Comparison of ENCODE assay signal across 8 cellular contexts in genomic region chr15:49876401-49877038, GRCh38.
DNase-seq lines count a peak whose midpoint lies in the region; ATAC-seq and TF ChIP-seq lines count a peak whose summit lies in the region.

No MANE protein-coding gene starts in this region.

- TF ChIP-seq CTCF in GM12873 (IDR thresholded peaks at IDR 0.05; ENCODE audit: insufficient read depth, low read depth, low read length, missing control alignments) (peak; percentile 55), RWPE2 (IDR thresholded peaks at IDR 0.05; ENCODE audit: poor library complexity, severe bottlenecking) (peak; percentile 9)

- DNase-seq in RWPE2 (ENCODE audit: low spot score), result no peak
- DNase-seq in left ventricle myocardium superior, result no peak
- DNase-seq in sciatic nerve (ENCODE audit: low spot score), result no peak
- no peak for DNase-seq in NCI-H1092 treated with DMSO at 0.1 percent for 48 hours (lab: John Stamatoyannopoulos, UW)
- DNase-seq in NCI-H2107 (lab: John Stamatoyannopoulos, UW), result no peak
- DNase-seq in activated CD4-positive, alpha-beta T cell treated with anti-CD3 and anti-CD28 coated beads, Interleukin-2, amount 50 U/mL, for 48 hours, result no peak

- H3K4me1 ChIP-seq in RWPE2 (ENCODE audit: insufficient read depth, poor library complexity, severe bottlenecking), result no peaks in the 10 kb centered on the region

- H3K27ac ChIP-seq in RWPE2 (ENCODE audit: poor library complexity, severe bottlenecking), result no peak overlapping the region

- intact Hi-C loops in left ventricle myocardium superior (cut with micrococcal nuclease) (no loop called here), sciatic nerve (cut with DNase I) (no loop called here)

- no peaks in the 10 kb centered on the region for H3K27me3 ChIP-seq in RWPE2 (ENCODE audit: insufficient read depth, poor library complexity, severe bottlenecking)

- H3K4me3 ChIP-seq in RWPE2 (ENCODE audit: severe bottlenecking), result no peak overlapping the region

- no peaks in the 10 kb centered on the region for H3K9me3 ChIP-seq in RWPE2 (ENCODE audit: severe bottlenecking)

- H3K36me3 ChIP-seq in RWPE2 (ENCODE audit: low read depth), result no peaks in the 10 kb centered on the region

- peak; percentile 33; the same call in 2 of the 3 replicates for ATAC-seq in RWPE2 (ENCODE audit: low read depth)
- ATAC-seq in left ventricle myocardium superior, result peak; percentile 86
- ATAC-seq in sciatic nerve, result peak; percentile 85
- no peak for ATAC-seq in HG02981 (IDR thresholded peaks at IDR 0.05; ENCODE audit: unreplicated experiment)
